20 cellular contexts compared by ENCODE assay signal in the genomic region with DNA sequence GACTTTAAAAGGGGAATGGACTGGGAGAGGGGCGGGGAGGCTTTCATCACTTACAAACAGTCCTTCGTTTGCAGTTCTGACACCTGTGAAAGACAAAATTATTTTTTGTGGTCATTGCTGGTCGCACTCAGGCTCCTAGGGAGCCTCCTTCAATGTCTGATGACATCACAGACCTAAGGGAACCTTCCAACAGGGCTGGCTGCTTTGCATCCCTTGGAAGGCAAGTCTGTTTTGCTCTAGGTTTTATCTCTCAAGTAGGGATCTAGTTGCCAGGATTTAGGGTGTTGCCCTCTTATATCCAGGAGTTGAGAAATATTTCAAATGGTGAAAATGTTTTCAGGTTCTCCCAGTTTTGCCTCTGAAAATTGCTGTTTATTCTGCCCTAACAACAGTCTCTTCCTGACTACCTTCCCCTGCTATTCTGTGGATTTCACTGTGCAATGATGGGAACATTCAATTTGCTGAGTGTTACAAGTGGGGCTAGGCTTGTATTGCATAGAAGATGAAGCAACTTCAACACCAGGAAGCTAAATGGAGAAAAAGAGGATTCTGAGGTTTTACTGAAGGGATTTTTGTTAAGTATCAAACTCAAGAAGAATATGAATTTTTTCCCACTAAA.
DNase-seq lines count a peak whose midpoint lies in the region; ATAC-seq and TF ChIP-seq lines count a peak whose summit lies in the region.
"Had no signal": no experiment of that assay in that cellular context is flagged by ENCODE, and none has a peak within 500 bp of the region (broad histone marks: within the 10 kb centered on the region; RNA-seq: fewer than 3 reads in every experiment).

No MANE protein-coding gene starts in this region.

- no peaks in the 10 kb centered on the region for H3K9me3 ChIP-seq in right cardiac atrium (ENCODE audit: control insufficient read depth, low read length)
- H3K9me3 ChIP-seq in heart left ventricle: no peaks in the 10 kb centered on the region
- H3K9me3 ChIP-seq in Caco-2: no peaks in the 10 kb centered on the region
- H3K9me3 ChIP-seq: BLaER1, HAP-1 had no signal

- intact Hi-C loops in right cardiac atrium (cut with DNase I) (no loop called here), heart left ventricle (cut with DNase I) (no loop called here), Caco-2 (cut with micrococcal nuclease; ENCODE audit: unreplicated experiment) (no loop called here)

- H3K4me3 ChIP-seq in right cardiac atrium (ENCODE audit: low read length): no peak overlapping the region
- no peak overlapping the region for H3K4me3 ChIP-seq in heart left ventricle
- no peak overlapping the region for H3K4me3 ChIP-seq in Caco-2 (ENCODE audit: low read depth, low read length)
- H3K4me3 ChIP-seq: BLaER1, GM12878, HAP-1 had no signal

- no peaks in the 10 kb centered on the region for H3K9me3 Mint-ChIP-seq in Caco-2 (ENCODE audit: unreplicated experiment)
- H3K9me3 Mint-ChIP-seq: CD8-positive, alpha-beta T cell; HFFc6 had no signal

- H3K36me3 ChIP-seq in heart left ventricle (no peaks in the 10 kb centered on the region), Caco-2 (ENCODE audit: control insufficient read depth, insufficient read depth, low read length) (no peaks in the 10 kb centered on the region)
- H3K36me3 ChIP-seq: BLaER1, HAP-1 had no signal

- no peak for TF ChIP-seq CTCF in heart left ventricle (IDR thresholded peaks at IDR 0.05)
- TF ChIP-seq CTCF in omental fat pad (IDR thresholded peaks at IDR 0.05): no peak
- no peak for TF ChIP-seq CTCF in Caco-2 (IDR thresholded peaks at IDR 0.05; ENCODE audit: insufficient read depth in 1 of 2, low read depth in 1 of 2, low read length in 1 of 2, severe bottlenecking in 1 of 2, unreplicated experiment in 1 of 2)

- H3K4me1 Mint-ChIP-seq in Caco-2 (ENCODE audit: low read depth, unreplicated experiment): no peaks in the 10 kb centered on the region
- H3K4me1 Mint-ChIP-seq: B cell; CD4-positive, CD25-positive, alpha-beta regulatory T cell had no signal

- CTCF ChIA-PET in Caco-2 (lab: Charles Lee): no interaction called here

- peak; percentile 3 for DNase-seq in NCI-H748 (lab: John Stamatoyannopoulos, UW; ENCODE audit: unreplicated experiment)
- no peak for DNase-seq in NCI-H748 treated with DMSO at 0.1 percent for 48 hours (lab: John Stamatoyannopoulos, UW)
- no peak for DNase-seq in right cardiac atrium
- DNase-seq in heart left ventricle: no peak
- no peak for DNase-seq in omental fat pad (ENCODE audit: low spot score)
- DNase-seq in Caco-2: no peak
- DNase-seq: CD4-positive, CD25-positive, alpha-beta regulatory T cell; CD8-positive, alpha-beta T cell; DMS 273 treated with DMSO at 0.1 percent for 48 hours; DMS79; EL; GDM1; GOT3; HFFc6 had no signal

- WGBS in right cardiac atrium: 53% methylated on average over 3 of the region's 3 CpGs
- WGBS in heart left ventricle, 4 donors: 57 to 76% (median 61%) methylated on average over 3 of the region's 3 CpGs

- no peak overlapping the region for H3K4me3 Mint-ChIP-seq in Caco-2 (ENCODE audit: unreplicated experiment)
- H3K4me3 Mint-ChIP-seq: B cell; CD4-positive, CD25-positive, alpha-beta regulatory T cell; CD8-positive, alpha-beta T cell; HFFc6 had no signal

- no peaks in the 10 kb centered on the region for H3K36me3 Mint-ChIP-seq in Caco-2 (ENCODE audit: insufficient read depth, unreplicated experiment)
- H3K36me3 Mint-ChIP-seq: CD4-positive, CD25-positive, alpha-beta regulatory T cell; CD8-positive, alpha-beta T cell had no signal

- ATAC-seq in right cardiac atrium (peak; percentile 40 to 57), heart left ventricle (no peak), omental fat pad (ENCODE audit: low FRiP score) (peak; percentile 86)
- ATAC-seq: CD8-positive, alpha-beta T cell; GM12878 had no signal

- H3K27ac ChIP-seq in right cardiac atrium (ENCODE audit: low read length): no peak overlapping the region
- H3K27ac ChIP-seq in heart left ventricle: no peak overlapping the region
- H3K27ac ChIP-seq: 22Rv1, BLaER1, C4-2B had no signal

- no peak for TF ChIP-seq POLR2A in heart left ventricle (IDR thresholded peaks at IDR 0.05)

- no TSS peak for BruUV-seq in Caco-2 (replicated peaks; lab: Mats Ljungman, UMichigan)

- H3K27ac Mint-ChIP-seq in Caco-2 (ENCODE audit: unreplicated experiment): no peak overlapping the region
- H3K27ac Mint-ChIP-seq: B cell; CD4-positive, CD25-positive, alpha-beta regulatory T cell; CD8-positive, alpha-beta T cell; HFFc6 had no signal

- H3K4me1 ChIP-seq in right cardiac atrium (ENCODE audit: control insufficient read depth, insufficient read depth, low read length) (no peaks in the 10 kb centered on the region), heart left ventricle (peaks cover 0 to 3% (median 0%) of the 10 kb centered on the region in 12 donors), Caco-2 (no peaks in the 10 kb centered on the region)
- H3K4me1 ChIP-seq: BLaER1, HAP-1 had no signal

- H3K27me3 ChIP-seq in right cardiac atrium (ENCODE audit: control insufficient read depth, insufficient read depth) (no peaks in the 10 kb centered on the region), heart left ventricle (no peaks in the 10 kb centered on the region), Caco-2 (replicated peaks; ENCODE audit: control insufficient read depth, insufficient read depth, low read length) (no peaks in the 10 kb centered on the region)
- H3K27me3 ChIP-seq: BLaER1 had no signal

- POLR2A ChIA-PET in Caco-2 (lab: Charles Lee): no interaction called here

- H3K27me3 Mint-ChIP-seq in Caco-2 (ENCODE audit: insufficient read depth, unreplicated experiment): peaks cover 9% of the 10 kb centered on the region
- H3K27me3 Mint-ChIP-seq: B cell; CD4-positive, CD25-positive, alpha-beta regulatory T cell had no signal

Comparison
In these comparisons a context has a peak if more than half of its experiments do, and no peak if none do; other contexts are left out.
1. ATAC-seq: peak in right cardiac atrium (2 of 2) and omental fat pad (single experiment); none in heart left ventricle (0 of 4).